ENCODE assay signal across 14 cellular contexts in genomic region chr17:15087946-15088345, GRCh38.
DNase-seq lines count a peak whose midpoint lies in the region; ATAC-seq and TF ChIP-seq lines count a peak whose summit lies in the region.
"Had no signal": no experiment of that assay in that cellular context is flagged by ENCODE, and none has a peak within 500 bp of the region (broad histone marks: within the 10 kb centered on the region; RNA-seq: fewer than 3 reads in every experiment).

No MANE protein-coding gene starts in this region.

- ATAC-seq in heart left ventricle (peak; percentile 87 to 96 (median 94)), left ventricle myocardium superior (peak; percentile 89), GM18502 (IDR thresholded peaks at IDR 0.05; ENCODE audit: poor library complexity, unreplicated experiment) (no peak), GM18861 (IDR thresholded peaks at IDR 0.05; ENCODE audit: unreplicated experiment) (no peak)

- BruUV-seq in MCF 10A (replicated peaks; lab: Mats Ljungman, UMichigan), result no TSS peak

- H3K9me3 ChIP-seq in endodermal cell (ENCODE audit: control insufficient read depth, low read length) (no peaks in the 10 kb centered on the region), heart left ventricle (peaks cover 0 to 19% (median 0%) of the 10 kb centered on the region in 12 donors)
- H3K9me3 ChIP-seq: Caco-2 had no signal

- DNase-seq in endodermal cell (peak; percentile 39), heart left ventricle (peak; percentile 64 to 82 (median 72)), left ventricle myocardium superior (peak; percentile 57), NCI-H1105 (lab: John Stamatoyannopoulos, UW) (no peak), MCF 10A (ENCODE audit: unreplicated experiment) (no peak)
- DNase-seq: ACHN; AML-193; Caco-2; CD4-positive, alpha-beta T cell; GM23248; HCEC 1CT had no signal

- H3K27me3 ChIP-seq in endodermal cell (ENCODE audit: control insufficient read depth, insufficient read depth, low read length, poor library complexity, severe bottlenecking) (no peaks in the 10 kb centered on the region), heart left ventricle (no peaks in the 10 kb centered on the region)

- H3K4me3 ChIP-seq in endodermal cell (ENCODE audit: low read length), result no peak overlapping the region
- no peak overlapping the region for H3K4me3 ChIP-seq in heart left ventricle
- H3K4me3 ChIP-seq: GM23248 had no signal

- H3K36me3 Mint-ChIP-seq in endodermal cell (ENCODE audit: low read depth), result no peaks in the 10 kb centered on the region
- peaks cover 6% of the 10 kb centered on the region for H3K36me3 Mint-ChIP-seq in MCF 10A (ENCODE audit: insufficient read depth, unreplicated experiment)

- H3K27ac Mint-ChIP-seq in endodermal cell (no peak overlapping the region), MCF 10A (ENCODE audit: low read depth, unreplicated experiment) (no peak overlapping the region)
- H3K27ac Mint-ChIP-seq: CD4-positive, alpha-beta T cell had no signal

- H3K4me1 Mint-ChIP-seq in endodermal cell (peaks cover 9% of the 10 kb centered on the region), MCF 10A (ENCODE audit: insufficient read depth, unreplicated experiment) (no peaks in the 10 kb centered on the region)

- 81 to 100% methylated on average over 1 to 3 of the region's 3 CpGs for WGBS in endodermal cell (ENCODE audit: insufficient coverage in 1 of 2, insufficient read length in 1 of 2), 2 experiments
- 24 to 55% (median 29%) methylated on average over 3 of the region's 3 CpGs for WGBS in heart left ventricle, 4 donors

- intact Hi-C loops in heart left ventricle (cut with DNase I), result loop anchor here in 1 of 10 donors (10.0 kb wide), 1 partner anchor 67 kb away; no protein-coding TSS in a partner anchor
- intact Hi-C loops in left ventricle myocardium superior (cut with micrococcal nuclease), result no loop called here
- intact Hi-C loops in MCF 10A (cut with micrococcal nuclease), result no loop called here

- TF ChIP-seq CTCF in endodermal cell (conservative IDR thresholded peaks at IDR 0.05) (no peak), heart left ventricle (IDR thresholded peaks at IDR 0.05) (no peak), MCF 10A (IDR thresholded peaks at IDR 0.05; ENCODE audit: unreplicated experiment) (no peak)

- H3K27ac ChIP-seq in endodermal cell (ENCODE audit: low read depth, low read length) (no peak overlapping the region), heart left ventricle (peak overlapping the region; percentile 48 to 92 (median 82))
- H3K27ac ChIP-seq: C4-2B, GM23248 had no signal

- POLR2A ChIA-PET in MCF 10A (lab: Yijun Ruan, JAX), result interaction anchor here (0.5 to 0.6 kb wide), 2 partner anchors 567 to 815 kb away, joined by 3 to 4 read pairs; no protein-coding TSS in a partner anchor

- H3K9ac ChIP-seq in endodermal cell (ENCODE audit: extremely low read depth, low read length, poor library complexity, severe bottlenecking), result no peak overlapping the region
- H3K9ac ChIP-seq: GM23248 had no signal

- H3K27me3 Mint-ChIP-seq in endodermal cell (ENCODE audit: insufficient read depth) (no peaks in the 10 kb centered on the region), MCF 10A (ENCODE audit: insufficient read depth, unreplicated experiment) (peaks cover 52% of the 10 kb centered on the region)

- H3K4me1 ChIP-seq in endodermal cell (ENCODE audit: control insufficient read depth, insufficient read depth, low read length) (no peaks in the 10 kb centered on the region), heart left ventricle (peaks cover 0 to 15% (median 3%) of the 10 kb centered on the region in 12 donors)
- H3K4me1 ChIP-seq: Caco-2 had no signal

- CTCF ChIA-PET in MCF 10A (lab: Yijun Ruan, JAX), result interaction anchor here (0.6 to 0.7 kb wide), 2 partner anchors 496 to 532 kb away, joined by 3 read pairs; no protein-coding TSS in a partner anchor

- no peak for TF ChIP-seq POLR2A in heart left ventricle (IDR thresholded peaks at IDR 0.05)

- H3K9me3 Mint-ChIP-seq in endodermal cell (no peaks in the 10 kb centered on the region), MCF 10A (ENCODE audit: unreplicated experiment) (no peaks in the 10 kb centered on the region)
- H3K9me3 Mint-ChIP-seq: CD4-positive, alpha-beta T cell had no signal

- H3K36me3 ChIP-seq in endodermal cell (ENCODE audit: control insufficient read depth, insufficient read depth, low read length) (no peaks in the 10 kb centered on the region), heart left ventricle (no peaks in the 10 kb centered on the region)

- H3K4me3 Mint-ChIP-seq in endodermal cell (no peak overlapping the region), MCF 10A (ENCODE audit: unreplicated experiment) (no peak overlapping the region)
- H3K4me3 Mint-ChIP-seq: CD4-positive, alpha-beta T cell had no signal

Comparison
In these comparisons a context has a peak if more than half of its experiments do, and no peak if none do; other contexts are left out.
1. DNase-seq: peak in endodermal cell (single experiment), heart left ventricle (5 of 5) and left ventricle myocardium superior (single experiment); none in NCI-H1105 (single experiment) and MCF 10A (single experiment).
2. ATAC-seq: peak in heart left ventricle (4 of 4) and left ventricle myocardium superior (single experiment); none in GM18502 (single experiment) and GM18861 (single experiment).